In genomic region chr11:64843971-64844329, GRCh38 we compare ENCODE assay signal across 1 cellular context.
TF ChIP-seq lines count a peak whose summit lies in the region.

No MANE protein-coding gene starts in this region.

TF ChIP-seq in IMR-90, 13 proteins besides CTCF, POLR2A, EP300 and RAD21 (continued from another document):
- TF ChIP-seq FOS (IDR thresholded peaks at IDR 0.05; ENCODE audit: low read depth, low read length) = no peak
- no peak for TF ChIP-seq MAFK (IDR thresholded peaks at IDR 0.05; ENCODE audit: low read depth, low read length)
- TF ChIP-seq USF2 (IDR thresholded peaks at IDR 0.05; ENCODE audit: low read depth, low read length) = no peak
- TF ChIP-seq BHLHE40 (IDR thresholded peaks at IDR 0.05; ENCODE audit: low read depth, low read length) = no peak
- no peak for TF ChIP-seq ELK1 (IDR thresholded peaks at IDR 0.05; ENCODE audit: borderline replicate concordance, low read depth, low read length)
- TF ChIP-seq NFE2L2 (IDR thresholded peaks at IDR 0.05; ENCODE audit: low read depth, low read length) = no peak
- TF ChIP-seq RCOR1 (IDR thresholded peaks at IDR 0.05; ENCODE audit: insufficient replicate concordance, low read length) = no peak
- no peak for TF ChIP-seq MXI1 (IDR thresholded peaks at IDR 0.05; ENCODE audit: borderline replicate concordance, low read depth, low read length)
- TF ChIP-seq SMC3 (IDR thresholded peaks at IDR 0.05; ENCODE audit: low read depth, low read length) = no peak
TF ChIP-seq in IMR-90: peak in this region for 0.
